1 cellular context compared by ENCODE assay signal in the genomic region with DNA sequence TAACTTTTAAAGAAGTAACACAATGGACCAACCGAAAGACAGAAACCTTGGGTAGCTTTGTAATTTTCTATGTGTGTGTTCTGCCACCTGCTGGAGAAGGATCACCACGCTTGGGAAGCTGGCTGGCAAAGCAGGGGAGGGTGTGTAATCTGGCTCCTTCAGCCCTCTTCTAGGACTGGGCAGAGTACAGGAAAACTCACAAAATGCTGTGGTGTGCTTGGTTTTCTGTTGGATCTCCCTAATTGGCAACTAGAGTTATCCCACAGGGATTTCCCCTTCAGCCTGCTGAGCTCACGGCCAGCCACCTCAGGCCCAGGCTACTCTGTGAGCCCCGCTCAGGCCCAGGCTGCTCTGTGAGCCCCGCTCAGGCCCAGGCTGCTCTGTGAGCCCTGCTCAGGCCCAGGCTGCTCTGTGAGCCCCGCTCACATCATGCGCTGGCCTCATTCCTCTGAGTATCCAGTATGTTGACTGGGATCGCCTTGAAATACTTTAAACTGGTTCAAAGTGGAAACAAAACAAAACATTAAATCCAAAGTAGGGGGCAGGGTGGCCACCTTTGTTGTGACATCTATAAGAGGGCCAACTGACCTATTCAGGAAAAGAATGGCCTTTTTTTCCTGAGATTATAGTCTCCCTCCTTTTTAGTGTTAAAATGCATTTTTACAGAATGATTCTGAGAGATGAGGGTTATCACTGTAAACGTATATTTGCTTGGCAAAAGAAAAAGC.
TF ChIP-seq lines count a peak whose summit lies in the region.

No MANE protein-coding gene starts in this region.

TF ChIP-seq in HepG2, 621 proteins besides CTCF, POLR2A, EP300 and RAD21 (continued from another document and continues in another):
- no peak for TF ChIP-seq ZBTB10 (CRISPR knock-in tag; IDR thresholded peaks at IDR 0.05; ENCODE audit: borderline replicate concordance)
- peak; percentile 73; the same call in 1 of the 2 replicates for TF ChIP-seq CBX5 (CRISPR knock-in tag; IDR thresholded peaks at IDR 0.05; ENCODE audit: borderline replicate concordance)
- peak; percentile 45; the same call in 1 of the 2 replicates for TF ChIP-seq PHF20 (CRISPR knock-in tag; IDR thresholded peaks at IDR 0.05)
- TF ChIP-seq GATAD2A (CRISPR knock-in tag; IDR thresholded peaks at IDR 0.05), result peak; percentile 60; the same call in 1 of the 2 replicates
- peak; percentile 75; the same call in 1 of the 2 replicates for TF ChIP-seq ZNF205 (CRISPR knock-in tag; IDR thresholded peaks at IDR 0.05)
- TF ChIP-seq SNAPC2 (CRISPR knock-in tag; IDR thresholded peaks at IDR 0.05), result no peak
- no peak for TF ChIP-seq ZNF549 (CRISPR knock-in tag; IDR thresholded peaks at IDR 0.05)
- 0 out of 2 replicates have a peak, but pooled peaks have one; percentile 34 for TF ChIP-seq ZNF816 (CRISPR knock-in tag; IDR thresholded peaks at IDR 0.05; ENCODE audit: borderline replicate concordance)
- TF ChIP-seq DMAP1 (CRISPR knock-in tag; IDR thresholded peaks at IDR 0.05), result no peak
- TF ChIP-seq, protein P1, sequence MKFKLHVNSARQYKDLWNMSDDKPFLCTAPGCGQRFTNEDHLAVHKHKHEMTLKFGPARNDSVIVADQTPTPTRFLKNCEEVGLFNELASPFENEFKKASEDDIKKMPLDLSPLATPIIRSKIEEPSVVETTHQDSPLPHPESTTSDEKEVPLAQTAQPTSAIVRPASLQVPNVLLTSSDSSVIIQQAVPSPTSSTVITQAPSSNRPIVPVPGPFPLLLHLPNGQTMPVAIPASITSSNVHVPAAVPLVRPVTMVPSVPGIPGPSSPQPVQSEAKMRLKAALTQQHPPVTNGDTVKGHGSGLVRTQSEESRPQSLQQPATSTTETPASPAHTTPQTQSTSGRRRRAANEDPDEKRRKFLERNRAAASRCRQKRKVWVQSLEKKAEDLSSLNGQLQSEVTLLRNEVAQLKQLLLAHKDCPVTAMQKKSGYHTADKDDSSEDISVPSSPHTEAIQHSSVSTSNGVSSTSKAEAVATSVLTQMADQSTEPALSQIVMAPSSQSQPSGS (CRISPR knock-in tag; IDR thresholded peaks at IDR 0.05), result peak; percentile 29; the same call in 1 of the 2 replicates
- peak; percentile 49; the same call in 1 of the 2 replicates for TF ChIP-seq IRF2 (CRISPR knock-in tag; IDR thresholded peaks at IDR 0.05)
- TF ChIP-seq, protein P2, sequence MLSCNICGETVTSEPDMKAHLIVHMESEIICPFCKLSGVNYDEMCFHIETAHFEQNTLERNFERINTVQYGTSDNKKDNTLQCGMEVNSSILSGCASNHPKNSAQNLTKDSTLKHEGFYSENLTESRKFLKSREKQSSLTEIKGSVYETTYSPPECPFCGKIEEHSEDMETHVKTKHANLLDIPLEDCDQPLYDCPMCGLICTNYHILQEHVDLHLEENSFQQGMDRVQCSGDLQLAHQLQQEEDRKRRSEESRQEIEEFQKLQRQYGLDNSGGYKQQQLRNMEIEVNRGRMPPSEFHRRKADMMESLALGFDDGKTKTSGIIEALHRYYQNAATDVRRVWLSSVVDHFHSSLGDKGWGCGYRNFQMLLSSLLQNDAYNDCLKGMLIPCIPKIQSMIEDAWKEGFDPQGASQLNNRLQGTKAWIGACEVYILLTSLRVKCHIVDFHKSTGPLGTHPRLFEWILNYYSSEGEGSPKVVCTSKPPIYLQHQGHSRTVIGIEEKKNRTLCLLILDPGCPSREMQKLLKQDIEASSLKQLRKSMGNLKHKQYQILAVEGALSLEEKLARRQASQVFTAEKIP (CRISPR knock-in tag; IDR thresholded peaks at IDR 0.05; ENCODE audit: borderline replicate concordance), result 0 out of 2 replicates have a peak, but pooled peaks have one; percentile 30
- TF ChIP-seq, protein P3, sequence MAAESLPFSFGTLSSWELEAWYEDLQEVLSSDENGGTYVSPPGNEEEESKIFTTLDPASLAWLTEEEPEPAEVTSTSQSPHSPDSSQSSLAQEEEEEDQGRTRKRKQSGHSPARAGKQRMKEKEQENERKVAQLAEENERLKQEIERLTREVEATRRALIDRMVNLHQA (CRISPR knock-in tag; IDR thresholded peaks at IDR 0.05), result no peak
- peak; percentile 57; the same call in 1 of the 2 replicates for TF ChIP-seq ZFY (CRISPR knock-in tag; IDR thresholded peaks at IDR 0.05)
- no peak for TF ChIP-seq U2AF2 (IDR thresholded peaks at IDR 0.05; ENCODE audit: low read depth, low read length)
- peak; percentile 35; the same call in 1 of the 2 replicates for TF ChIP-seq YEATS2 (CRISPR knock-in tag; IDR thresholded peaks at IDR 0.05; ENCODE audit: borderline replicate concordance)
- peak; percentile 46; the same call in 1 of the 2 replicates for TF ChIP-seq ZNF331 (CRISPR knock-in tag; IDR thresholded peaks at IDR 0.05)
- TF ChIP-seq, protein P4, sequence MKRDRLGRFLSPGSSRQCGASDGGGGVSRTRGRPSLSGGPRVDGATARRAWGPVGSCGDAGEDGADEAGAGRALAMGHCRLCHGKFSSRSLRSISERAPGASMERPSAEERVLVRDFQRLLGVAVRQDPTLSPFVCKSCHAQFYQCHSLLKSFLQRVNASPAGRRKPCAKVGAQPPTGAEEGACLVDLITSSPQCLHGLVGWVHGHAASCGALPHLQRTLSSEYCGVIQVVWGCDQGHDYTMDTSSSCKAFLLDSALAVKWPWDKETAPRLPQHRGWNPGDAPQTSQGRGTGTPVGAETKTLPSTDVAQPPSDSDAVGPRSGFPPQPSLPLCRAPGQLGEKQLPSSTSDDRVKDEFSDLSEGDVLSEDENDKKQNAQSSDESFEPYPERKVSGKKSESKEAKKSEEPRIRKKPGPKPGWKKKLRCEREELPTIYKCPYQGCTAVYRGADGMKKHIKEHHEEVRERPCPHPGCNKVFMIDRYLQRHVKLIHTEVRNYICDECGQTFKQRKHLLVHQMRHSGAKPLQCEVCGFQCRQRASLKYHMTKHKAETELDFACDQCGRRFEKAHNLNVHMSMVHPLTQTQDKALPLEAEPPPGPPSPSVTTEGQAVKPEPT (CRISPR knock-in tag; IDR thresholded peaks at IDR 0.05; ENCODE audit: low read depth), result 0 out of 2 replicates have a peak, but pooled peaks have one; percentile 33
- peak; percentile 63; the same call in 1 of the 2 replicates for TF ChIP-seq ZNF350 (CRISPR knock-in tag; IDR thresholded peaks at IDR 0.05; ENCODE audit: borderline replicate concordance, low read depth)
- no peak for TF ChIP-seq SCMH1 (CRISPR knock-in tag; IDR thresholded peaks at IDR 0.05; ENCODE audit: borderline replicate concordance)
- 0 out of 2 replicates have a peak, but pooled peaks have one; percentile 28 for TF ChIP-seq ZNF574 (CRISPR knock-in tag; IDR thresholded peaks at IDR 0.05)
- peak; percentile 39; the same call in 1 of the 2 replicates for TF ChIP-seq ZNF160 (CRISPR knock-in tag; IDR thresholded peaks at IDR 0.05)
- no peak for TF ChIP-seq USF2 (IDR thresholded peaks at IDR 0.05; ENCODE audit: low read depth, low read length)
- no peak for TF ChIP-seq USF2 (CRISPR knock-in tag; IDR thresholded peaks at IDR 0.05; ENCODE audit: borderline replicate concordance)
- TF ChIP-seq, protein P5, sequence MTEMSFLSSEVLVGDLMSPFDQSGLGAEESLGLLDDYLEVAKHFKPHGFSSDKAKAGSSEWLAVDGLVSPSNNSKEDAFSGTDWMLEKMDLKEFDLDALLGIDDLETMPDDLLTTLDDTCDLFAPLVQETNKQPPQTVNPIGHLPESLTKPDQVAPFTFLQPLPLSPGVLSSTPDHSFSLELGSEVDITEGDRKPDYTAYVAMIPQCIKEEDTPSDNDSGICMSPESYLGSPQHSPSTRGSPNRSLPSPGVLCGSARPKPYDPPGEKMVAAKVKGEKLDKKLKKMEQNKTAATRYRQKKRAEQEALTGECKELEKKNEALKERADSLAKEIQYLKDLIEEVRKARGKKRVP (CRISPR knock-in tag; IDR thresholded peaks at IDR 0.05), result no peak
- no peak; the same call in 1 of the 2 replicates for TF ChIP-seq ZNF691 (CRISPR knock-in tag; IDR thresholded peaks at IDR 0.05; ENCODE audit: borderline replicate concordance, low read depth)
- TF ChIP-seq, protein P6, sequence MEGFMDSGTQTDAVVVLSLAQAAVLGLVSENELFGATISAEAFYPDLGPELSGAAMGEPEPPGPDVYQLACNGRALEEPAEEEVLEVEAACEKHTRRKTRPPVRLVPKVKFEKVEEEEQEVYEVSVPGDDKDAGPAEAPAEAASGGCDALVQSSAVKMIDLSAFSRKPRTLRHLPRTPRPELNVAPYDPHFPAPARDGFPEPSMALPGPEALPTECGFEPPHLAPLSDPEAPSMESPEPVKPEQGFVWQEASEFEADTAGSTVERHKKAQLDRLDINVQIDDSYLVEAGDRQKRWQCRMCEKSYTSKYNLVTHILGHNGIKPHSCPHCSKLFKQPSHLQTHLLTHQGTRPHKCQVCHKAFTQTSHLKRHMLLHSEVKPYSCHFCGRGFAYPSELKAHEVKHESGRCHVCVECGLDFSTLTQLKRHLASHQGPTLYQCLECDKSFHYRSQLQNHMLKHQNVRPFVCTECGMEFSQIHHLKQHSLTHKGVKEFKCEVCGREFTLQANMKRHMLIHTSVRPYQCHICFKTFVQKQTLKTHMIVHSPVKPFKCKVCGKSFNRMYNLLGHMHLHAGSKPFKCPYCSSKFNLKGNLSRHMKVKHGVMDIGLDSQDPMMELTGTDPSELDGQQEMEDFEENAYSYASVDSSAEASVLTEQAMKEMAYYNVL (CRISPR knock-in tag; IDR thresholded peaks at IDR 0.05; ENCODE audit: borderline replicate concordance), result 0 out of 2 replicates have a peak, but pooled peaks have one; percentile 38
- TF ChIP-seq ZNF280B (CRISPR knock-in tag; IDR thresholded peaks at IDR 0.05; ENCODE audit: borderline replicate concordance), result peak; percentile 74; the same call in 1 of the 2 replicates
